Comparison of ENCODE assay signal across 21 cellular contexts in the genomic region with DNA sequence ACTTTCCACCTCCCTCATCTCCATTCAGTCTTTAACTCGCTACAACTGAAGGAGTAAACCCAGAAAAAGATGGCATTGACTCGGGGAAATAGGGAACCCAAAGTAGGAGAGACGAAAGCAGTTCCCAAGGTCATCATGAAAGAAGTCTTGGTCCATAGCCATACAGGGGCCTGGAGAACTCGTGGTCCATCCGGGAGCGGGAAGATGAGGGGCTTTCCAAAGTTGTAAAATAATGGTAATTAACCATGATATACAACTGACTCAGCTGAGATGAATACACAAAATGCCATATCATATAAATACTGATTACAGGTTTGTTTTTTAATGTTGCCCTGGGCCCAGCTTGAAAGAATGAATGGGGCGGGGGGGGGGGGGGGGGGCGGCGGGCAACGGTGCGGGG. TPM values are rescaled to one million over a fixed set of nuclear protein-coding genes. Genes with fewer than 3 reads are reported as not detected.
A peak's percentile ranks its signal among the peaks of the same experiment; 100 is the strongest.
DNase-seq lines count a peak whose midpoint lies in the region; ATAC-seq and TF ChIP-seq lines count a peak whose summit lies in the region.
"Had no signal": no experiment of that assay in that cellular context is flagged by ENCODE, and none has a peak within 500 bp of the region (broad histone marks: within the 10 kb centered on the region; RNA-seq: fewer than 3 reads in every experiment).

No MANE protein-coding gene starts in this region.

- ATAC-seq in GM23338: no peak
- ATAC-seq in stimulated activated effector memory CD8-positive, alpha-beta T cell treated with anti-CD3 and anti-CD28 coated beads, Interleukin-12 subunit alpha, Interleukin-12 subunit beta, amount 100 ng/mL, for 72 hours: no peak
- ATAC-seq in GM18511 (IDR thresholded peaks at IDR 0.05; ENCODE audit: unreplicated experiment): no peak
- no peak for ATAC-seq in GM19035 (IDR thresholded peaks at IDR 0.05; ENCODE audit: unreplicated experiment)
- ATAC-seq: K562 had no signal

- H3K27me3 ChIP-seq in GM23338 (ENCODE audit: insufficient read depth): no peaks in the 10 kb centered on the region

- peaks cover 9% of the 10 kb centered on the region for H3K27me3 Mint-ChIP-seq in GM23338 (ENCODE audit: insufficient read depth, low read depth, poor library complexity)
- no peaks in the 10 kb centered on the region for H3K27me3 Mint-ChIP-seq in dendritic cell treated with granulocyte-macrophage colony-stimulating factor and Interleukin-4, amounts not matched to agents 40 ng/mL and 50 ng/mL, for 4 days
- no peaks in the 10 kb centered on the region for H3K27me3 Mint-ChIP-seq in nephron progenitor cell (ENCODE audit: low read depth, poor library complexity)
- H3K27me3 Mint-ChIP-seq: B cell had no signal

- H3K36me3 Mint-ChIP-seq in GM23338 (ENCODE audit: low read depth): peaks cover 6% of the 10 kb centered on the region; the same call in 2 of the 3 replicates
- H3K36me3 Mint-ChIP-seq in dendritic cell treated with granulocyte-macrophage colony-stimulating factor and Interleukin-4, amounts not matched to agents 40 ng/mL and 50 ng/mL, for 4 days (ENCODE audit: low read depth): peaks cover 8% of the 10 kb centered on the region
- H3K36me3 Mint-ChIP-seq in nephron progenitor cell (ENCODE audit: low read depth): peaks cover 13% of the 10 kb centered on the region
- H3K36me3 Mint-ChIP-seq in stimulated activated effector memory CD8-positive, alpha-beta T cell treated with anti-CD3 and anti-CD28 coated beads, Interleukin-12 subunit alpha, Interleukin-12 subunit beta, amount 100 ng/mL, for 72 hours: peaks cover 41% of the 10 kb centered on the region

- H3K79me2 ChIP-seq in GM23338 (replicated peaks; ENCODE audit: insufficient read depth): no peaks in the 10 kb centered on the region

- no peak overlapping the region for H3K4me2 ChIP-seq in GM23338

- H3K27ac ChIP-seq in GM23338 (ENCODE audit: low read depth): 0 out of 2 replicates have a peak overlapping the region, but pooled peaks have one; percentile 53
- H3K27ac ChIP-seq: HL-60 had no signal

- no peaks in the 10 kb centered on the region for H3K9me2 ChIP-seq in GM23338 (ENCODE audit: insufficient read depth)

- no peak for TF ChIP-seq CTCF in GM23338 (conservative IDR thresholded peaks at IDR 0.05; ENCODE audit: low read depth in 2 of 2)
- no peak for TF ChIP-seq CTCF in nephron progenitor cell (IDR thresholded peaks at IDR 0.05)

- no peak overlapping the region; the same call in 1 of the 2 replicates for H2AFZ ChIP-seq in GM23338

- H3K27ac Mint-ChIP-seq in GM23338: no peak overlapping the region
- peak overlapping the region; percentile 31 for H3K27ac Mint-ChIP-seq in dendritic cell treated with granulocyte-macrophage colony-stimulating factor and Interleukin-4, amounts not matched to agents 40 ng/mL and 50 ng/mL, for 4 days
- H3K27ac Mint-ChIP-seq in nephron progenitor cell: peak overlapping the region; percentile 84
- H3K27ac Mint-ChIP-seq in stimulated activated effector memory CD8-positive, alpha-beta T cell treated with anti-CD3 and anti-CD28 coated beads, Interleukin-12 subunit alpha, Interleukin-12 subunit beta, amount 100 ng/mL, for 72 hours: peak overlapping the region; percentile 40
- H3K27ac Mint-ChIP-seq: HFFc6 had no signal

- H3F3A ChIP-seq in GM23338 (replicated peaks; ENCODE audit: low read depth): no peaks in the 10 kb centered on the region

- H3K4me3 Mint-ChIP-seq in GM23338 (no peak overlapping the region), nephron progenitor cell (no peak overlapping the region)
- no peak overlapping the region for H3K4me3 Mint-ChIP-seq in dendritic cell treated with granulocyte-macrophage colony-stimulating factor and Interleukin-4, amounts not matched to agents 40 ng/mL and 50 ng/mL, for 4 days
- no peak overlapping the region for H3K4me3 Mint-ChIP-seq in stimulated activated effector memory CD8-positive, alpha-beta T cell treated with anti-CD3 and anti-CD28 coated beads, Interleukin-12 subunit alpha, Interleukin-12 subunit beta, amount 100 ng/mL, for 72 hours
- H3K4me3 Mint-ChIP-seq: B cell; CD8-positive, alpha-beta memory T cell; HFFc6 had no signal

- no peak for DNase-seq in GM23338 (ENCODE audit: low spot score)
- DNase-seq in nephron progenitor cell: no peak
- DNase-seq in stimulated activated effector memory CD8-positive, alpha-beta T cell treated with anti-CD3 and anti-CD28 coated beads, Interleukin-12 subunit alpha, Interleukin-12 subunit beta, amount 100 ng/mL, for 72 hours (ENCODE audit: low spot score in 2 of 2): no peak
- no peak for DNase-seq in NCI-H187 (lab: John Stamatoyannopoulos, UW)
- DNase-seq in erythroblast (lab: John Stamatoyannopoulos, UW): no peak
- DNase-seq: ACHN; CD8-positive, alpha-beta memory T cell; DND-41; GDM1; HFFc6; NCI-H1436 treated with DMSO at 0.1 percent for 48 hours; NCI-H2107; NCI-H446; NCI-H82 had no signal

- no peak overlapping the region for H3K4me3 ChIP-seq in GM23338
- H3K4me3 ChIP-seq: K562 had no signal

- intact Hi-C loops in dendritic cell treated with granulocyte-macrophage colony-stimulating factor and Interleukin-4, amounts not matched to agents 40 ng/mL and 50 ng/mL, for 4 days (cut with micrococcal nuclease): no loop called here

- no peaks in the 10 kb centered on the region; the same call in 1 of the 2 replicates for H3K4me1 ChIP-seq in GM23338 (ENCODE audit: insufficient read depth)

- peaks cover 8% of the 10 kb centered on the region; the same call in 1 of the 2 replicates for H3K36me3 ChIP-seq in GM23338 (ENCODE audit: insufficient read depth)

- no peak for TF ChIP-seq POLR2A in erythroblast (IDR thresholded peaks at IDR 0.05; ENCODE audit: low read length)

- H3K4me1 Mint-ChIP-seq in GM23338: peaks cover 14% of the 10 kb centered on the region
- H3K4me1 Mint-ChIP-seq in dendritic cell treated with granulocyte-macrophage colony-stimulating factor and Interleukin-4, amounts not matched to agents 40 ng/mL and 50 ng/mL, for 4 days (ENCODE audit: low read depth): peaks cover 47% of the 10 kb centered on the region
- H3K4me1 Mint-ChIP-seq in nephron progenitor cell: peaks cover 44% of the 10 kb centered on the region
- peaks cover 32% of the 10 kb centered on the region for H3K4me1 Mint-ChIP-seq in stimulated activated effector memory CD8-positive, alpha-beta T cell treated with anti-CD3 and anti-CD28 coated beads, Interleukin-12 subunit alpha, Interleukin-12 subunit beta, amount 100 ng/mL, for 72 hours
- H3K4me1 Mint-ChIP-seq: B cell; CD8-positive, alpha-beta memory T cell had no signal

- H4K20me1 ChIP-seq in GM23338 (replicated peaks; ENCODE audit: insufficient read depth): no peaks in the 10 kb centered on the region; the same call in 1 of the 2 replicates

- H3K9me3 Mint-ChIP-seq in GM23338 (no peaks in the 10 kb centered on the region), nephron progenitor cell (no peaks in the 10 kb centered on the region)
- H3K9me3 Mint-ChIP-seq in dendritic cell treated with granulocyte-macrophage colony-stimulating factor and Interleukin-4, amounts not matched to agents 40 ng/mL and 50 ng/mL, for 4 days: no peaks in the 10 kb centered on the region
- no peaks in the 10 kb centered on the region for H3K9me3 Mint-ChIP-seq in stimulated activated effector memory CD8-positive, alpha-beta T cell treated with anti-CD3 and anti-CD28 coated beads, Interleukin-12 subunit alpha, Interleukin-12 subunit beta, amount 100 ng/mL, for 72 hours
- H3K9me3 Mint-ChIP-seq: CD8-positive, alpha-beta memory T cell; HFFc6 had no signal

TF ChIP-seq in GM23338, 12 proteins besides CTCF, POLR2A, EP300 and RAD21 (continues in another document):
- no peak for TF ChIP-seq ZNF331 (CRISPR knock-in tag; IDR thresholded peaks at IDR 0.05; ENCODE audit: low read depth)
- no peak for TF ChIP-seq ZNF114 (CRISPR knock-in tag; IDR thresholded peaks at IDR 0.05)
- no peak for TF ChIP-seq CREB1 (CRISPR knock-in tag; IDR thresholded peaks at IDR 0.05; ENCODE audit: low read depth)
- TF ChIP-seq EZH2 (IDR thresholded peaks at IDR 0.05; ENCODE audit: low read depth, unreplicated experiment): no peak
- TF ChIP-seq EZH2phosphoT487 (IDR thresholded peaks at IDR 0.05; ENCODE audit: unreplicated experiment): no peak
- TF ChIP-seq, protein P1, sequence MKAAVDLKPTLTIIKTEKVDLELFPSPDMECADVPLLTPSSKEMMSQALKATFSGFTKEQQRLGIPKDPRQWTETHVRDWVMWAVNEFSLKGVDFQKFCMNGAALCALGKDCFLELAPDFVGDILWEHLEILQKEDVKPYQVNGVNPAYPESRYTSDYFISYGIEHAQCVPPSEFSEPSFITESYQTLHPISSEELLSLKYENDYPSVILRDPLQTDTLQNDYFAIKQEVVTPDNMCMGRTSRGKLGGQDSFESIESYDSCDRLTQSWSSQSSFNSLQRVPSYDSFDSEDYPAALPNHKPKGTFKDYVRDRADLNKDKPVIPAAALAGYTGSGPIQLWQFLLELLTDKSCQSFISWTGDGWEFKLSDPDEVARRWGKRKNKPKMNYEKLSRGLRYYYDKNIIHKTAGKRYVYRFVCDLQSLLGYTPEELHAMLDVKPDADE (IDR thresholded peaks at IDR 0.05): no peak
- no peak for TF ChIP-seq JUNB (IDR thresholded peaks at IDR 0.05; ENCODE audit: unreplicated experiment)

RNA-seq across cellular contexts. Expression of a gene that starts 32.3 kb away (rescaled TPM):
- total RNA-seq in GM23338 (2014; rRNA removed; shearing (Covaris generic)): 54.7 and 90.5 TPM in 2 replicates
- polyA plus RNA-seq in GM23338 (2016; fragmentation: Nextera tagmentation; extraction: Ambion mirVana): 257 and 281 TPM in 2 replicates

RNA-seq across cellular contexts. Expression of a gene that starts 59.0 kb away (rescaled TPM):
- total RNA-seq in GM23338 (2014; rRNA removed; shearing (Covaris generic)): not detected in 2 replicates
- not detected in 2 replicates for polyA plus RNA-seq in GM23338 (2016; fragmentation: Nextera tagmentation; extraction: Ambion mirVana)
- total RNA-seq: H1, HFFc6 had no signal
- polyA plus RNA-seq: H1, K562 had no signal
